Comparison of ENCODE assay signal across 8 cellular contexts in genomic region chr20:44080646-44081267, GRCh38.
A peak's percentile ranks its signal among the peaks of the same experiment; 100 is the strongest.
DNase-seq lines count a peak whose midpoint lies in the region; ATAC-seq and TF ChIP-seq lines count a peak whose summit lies in the region.

No MANE protein-coding gene starts in this region.

- CTCF ChIA-PET in RWPE1 (lab: Yijun Ruan, JAX) = interaction anchor here (0.6 to 6.4 kb wide), 22 partner anchors 68 to 634 kb away, joined by 3 to 80 read pairs (median 4); partner anchors contain the start of gene JPH2

- no peak overlapping the region for H3K27ac ChIP-seq in CD4-positive, CD25-positive, alpha-beta regulatory T cell (ENCODE audit: insufficient read depth, low read length, poor library complexity, severe bottlenecking)
- H3K27ac ChIP-seq in RWPE1 = no peak overlapping the region
- H3K27ac ChIP-seq in gastroesophageal sphincter = peak overlapping the region in 1 of 4 donors; percentile 49
- H3K27ac ChIP-seq in ovary = no peak overlapping the region

- H3K9me3 Mint-ChIP-seq in CD4-positive, CD25-positive, alpha-beta regulatory T cell = no peaks in the 10 kb centered on the region
- H3K9me3 Mint-ChIP-seq in type B pancreatic cell = no peaks in the 10 kb centered on the region

- H3K27me3 ChIP-seq in CD4-positive, CD25-positive, alpha-beta regulatory T cell (ENCODE audit: control insufficient read depth, insufficient read depth, low read length) = no peaks in the 10 kb centered on the region
- H3K27me3 ChIP-seq in gastroesophageal sphincter (no peaks in the 10 kb centered on the region), ovary (no peaks in the 10 kb centered on the region)

- 0 to 8% methylated on average over 8 of the region's 8 CpGs for WGBS in gastroesophageal sphincter (ENCODE audit: low coverage in 1 of 2), 2 donors
- 7 to 10% (median 9%) methylated on average over 8 of the region's 8 CpGs for WGBS in ovary, 3 donors

- no peaks in the 10 kb centered on the region for H3K4me1 ChIP-seq in CD4-positive, CD25-positive, alpha-beta regulatory T cell (ENCODE audit: control insufficient read depth, insufficient read depth, low read length, poor library complexity, severe bottlenecking)
- peaks cover 0 to 30% (median 3%) of the 10 kb centered on the region in 3 donors for H3K4me1 ChIP-seq in gastroesophageal sphincter
- H3K4me1 ChIP-seq in ovary (ENCODE audit: insufficient read depth) = peaks cover 1% of the 10 kb centered on the region

- DNase-seq in CD4-positive, CD25-positive, alpha-beta regulatory T cell = peak; percentile 65 to 85 (median 82)
- peak; percentile 53 for DNase-seq in LNCaP clone FGC (ENCODE audit: low read depth)
- DNase-seq in RWPE1 (ENCODE audit: low spot score) = peak; percentile 94
- DNase-seq in activated T-helper 9 cell treated with anti-CD3 and anti-CD28 coated beads, Interleukin-2, amount 50 U/mL, for 16 hours (ENCODE audit: low read depth) = peak; percentile 58
- DNase-seq in ovary = peak; percentile 36 to 79 (median 61)
- DNase-seq in type B pancreatic cell (ENCODE audit: extremely low spot score, unreplicated experiment) = no peak

- no peaks in the 10 kb centered on the region for H3K36me3 Mint-ChIP-seq in CD4-positive, CD25-positive, alpha-beta regulatory T cell
- H3K36me3 Mint-ChIP-seq in type B pancreatic cell = no peaks in the 10 kb centered on the region

- no peaks in the 10 kb centered on the region for H3K27me3 Mint-ChIP-seq in CD4-positive, CD25-positive, alpha-beta regulatory T cell
- H3K27me3 Mint-ChIP-seq in type B pancreatic cell = peaks cover 8% of the 10 kb centered on the region

- H3K36me3 ChIP-seq in CD4-positive, CD25-positive, alpha-beta regulatory T cell (ENCODE audit: control insufficient read depth, insufficient read depth, low read length) = no peaks in the 10 kb centered on the region
- H3K36me3 ChIP-seq in gastroesophageal sphincter (no peaks in the 10 kb centered on the region), ovary (no peaks in the 10 kb centered on the region)

- TF ChIP-seq POLR2A in gastroesophageal sphincter (IDR thresholded peaks at IDR 0.05) = no peak
- no peak for TF ChIP-seq POLR2A in ovary (IDR thresholded peaks at IDR 0.05)

- H3K4me3 Mint-ChIP-seq in CD4-positive, CD25-positive, alpha-beta regulatory T cell = no peak overlapping the region
- no peak overlapping the region for H3K4me3 Mint-ChIP-seq in type B pancreatic cell

- intact Hi-C loops in ovary (cut with DNase I) = loop anchor here (5.0 to 10.0 kb wide), 4 partner anchors 328 to 636 kb away; no protein-coding TSS in a partner anchor

- ATAC-seq in CD4-positive, CD25-positive, alpha-beta regulatory T cell (ENCODE audit: low read depth in 2 of 2) = peak; percentile 94 to 95
- ATAC-seq in GM21360 (IDR thresholded peaks at IDR 0.05; ENCODE audit: unreplicated experiment) (peak; percentile 76), gastroesophageal sphincter (peak; percentile 89)

- no peak for TF ChIP-seq EP300 in gastroesophageal sphincter (IDR thresholded peaks at IDR 0.05)
- TF ChIP-seq EP300 in ovary (IDR thresholded peaks at IDR 0.05) = no peak

- peaks cover 0 to 16% (median 12%) of the 10 kb centered on the region in 4 donors for H3K4me1 Mint-ChIP-seq in CD4-positive, CD25-positive, alpha-beta regulatory T cell
- H3K4me1 Mint-ChIP-seq in type B pancreatic cell (ENCODE audit: unreplicated experiment) = peaks cover 10% of the 10 kb centered on the region

- H3K4me3 ChIP-seq in CD4-positive, CD25-positive, alpha-beta regulatory T cell (ENCODE audit: low read depth, low read length) = no peak overlapping the region
- no peak overlapping the region for H3K4me3 ChIP-seq in LNCaP clone FGC (ENCODE audit: low read depth, low read length)
- no peak overlapping the region for H3K4me3 ChIP-seq in gastroesophageal sphincter
- H3K4me3 ChIP-seq in ovary = no peak overlapping the region

- no peaks in the 10 kb centered on the region for H3K9me3 ChIP-seq in CD4-positive, CD25-positive, alpha-beta regulatory T cell (ENCODE audit: control insufficient read depth in 2 of 2, low read length in 2 of 2)
- no peaks in the 10 kb centered on the region for H3K9me3 ChIP-seq in gastroesophageal sphincter
- no peaks in the 10 kb centered on the region for H3K9me3 ChIP-seq in ovary

- TF ChIP-seq CTCF in LNCaP clone FGC (IDR thresholded peaks at IDR 0.05; ENCODE audit: control insufficient read depth, extremely low read depth, insufficient read depth) = peak; percentile 98
- peak; percentile 100 for TF ChIP-seq CTCF in RWPE1 (conservative IDR thresholded peaks at IDR 0.05; ENCODE audit: low read depth)
- TF ChIP-seq CTCF in gastroesophageal sphincter (IDR thresholded peaks at IDR 0.05) = peak; percentile 96 to 100 (median 100)
- TF ChIP-seq CTCF in ovary (IDR thresholded peaks at IDR 0.05) = peak; percentile 40 to 94 (median 59)
- peak; percentile 99 for TF ChIP-seq CTCF in type B pancreatic cell (conservative IDR thresholded peaks at IDR 0.05)

- peak overlapping the region in 2 of 3 donors; percentile 86 to 89 for H3K27ac Mint-ChIP-seq in CD4-positive, CD25-positive, alpha-beta regulatory T cell
- no peak overlapping the region for H3K27ac Mint-ChIP-seq in type B pancreatic cell

- POLR2A ChIA-PET in RWPE1 (lab: Yijun Ruan, JAX; ENCODE audit: low non-redundant PET) = no interaction called here
